ENCODE assay signal across 1 cellular context in the genomic region with DNA sequence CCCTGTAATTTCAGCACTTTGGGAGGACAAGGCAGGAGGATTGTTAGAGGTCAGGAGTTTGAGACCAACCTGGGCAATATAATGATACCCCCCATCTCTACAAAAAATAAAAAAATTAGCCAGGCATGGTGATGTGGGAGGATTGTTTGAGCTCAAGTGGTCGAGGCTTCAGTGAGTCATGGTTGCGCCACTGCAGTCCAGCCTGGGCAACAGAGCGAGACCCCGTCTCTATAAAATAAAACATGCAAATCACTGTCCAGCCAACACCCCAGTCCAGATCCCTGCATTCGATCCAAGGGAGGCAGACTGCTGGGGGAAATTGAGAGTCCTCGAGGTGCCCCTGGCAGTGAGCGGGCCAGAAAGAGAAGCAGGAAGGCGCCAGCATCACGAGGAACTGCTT.
TF ChIP-seq lines count a peak whose summit lies in the region.

No MANE protein-coding gene starts in this region.

TF ChIP-seq in GM23338, 12 proteins besides CTCF, POLR2A, EP300 and RAD21:
- TF ChIP-seq POLR2AphosphoS5 (IDR thresholded peaks at IDR 0.05; ENCODE audit: low read depth) (no peak), EZH2 (IDR thresholded peaks at IDR 0.05; ENCODE audit: low read depth, unreplicated experiment) (no peak), ZNF114 (CRISPR knock-in tag; IDR thresholded peaks at IDR 0.05) (no peak), NANOG (IDR thresholded peaks at IDR 0.05; ENCODE audit: borderline replicate concordance) (no peak)
- TF ChIP-seq, protein P1, sequence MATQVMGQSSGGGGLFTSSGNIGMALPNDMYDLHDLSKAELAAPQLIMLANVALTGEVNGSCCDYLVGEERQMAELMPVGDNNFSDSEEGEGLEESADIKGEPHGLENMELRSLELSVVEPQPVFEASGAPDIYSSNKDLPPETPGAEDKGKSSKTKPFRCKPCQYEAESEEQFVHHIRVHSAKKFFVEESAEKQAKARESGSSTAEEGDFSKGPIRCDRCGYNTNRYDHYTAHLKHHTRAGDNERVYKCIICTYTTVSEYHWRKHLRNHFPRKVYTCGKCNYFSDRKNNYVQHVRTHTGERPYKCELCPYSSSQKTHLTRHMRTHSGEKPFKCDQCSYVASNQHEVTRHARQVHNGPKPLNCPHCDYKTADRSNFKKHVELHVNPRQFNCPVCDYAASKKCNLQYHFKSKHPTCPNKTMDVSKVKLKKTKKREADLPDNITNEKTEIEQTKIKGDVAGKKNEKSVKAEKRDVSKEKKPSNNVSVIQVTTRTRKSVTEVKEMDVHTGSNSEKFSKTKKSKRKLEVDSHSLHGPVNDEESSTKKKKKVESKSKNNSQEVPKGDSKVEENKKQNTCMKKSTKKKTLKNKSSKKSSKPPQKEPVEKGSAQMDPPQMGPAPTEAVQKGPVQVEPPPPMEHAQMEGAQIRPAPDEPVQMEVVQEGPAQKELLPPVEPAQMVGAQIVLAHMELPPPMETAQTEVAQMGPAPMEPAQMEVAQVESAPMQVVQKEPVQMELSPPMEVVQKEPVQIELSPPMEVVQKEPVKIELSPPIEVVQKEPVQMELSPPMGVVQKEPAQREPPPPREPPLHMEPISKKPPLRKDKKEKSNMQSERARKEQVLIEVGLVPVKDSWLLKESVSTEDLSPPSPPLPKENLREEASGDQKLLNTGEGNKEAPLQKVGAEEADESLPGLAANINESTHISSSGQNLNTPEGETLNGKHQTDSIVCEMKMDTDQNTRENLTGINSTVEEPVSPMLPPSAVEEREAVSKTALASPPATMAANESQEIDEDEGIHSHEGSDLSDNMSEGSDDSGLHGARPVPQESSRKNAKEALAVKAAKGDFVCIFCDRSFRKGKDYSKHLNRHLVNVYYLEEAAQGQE (IDR thresholded peaks at IDR 0.05; ENCODE audit: unreplicated experiment): no peak
